In the genomic region with DNA sequence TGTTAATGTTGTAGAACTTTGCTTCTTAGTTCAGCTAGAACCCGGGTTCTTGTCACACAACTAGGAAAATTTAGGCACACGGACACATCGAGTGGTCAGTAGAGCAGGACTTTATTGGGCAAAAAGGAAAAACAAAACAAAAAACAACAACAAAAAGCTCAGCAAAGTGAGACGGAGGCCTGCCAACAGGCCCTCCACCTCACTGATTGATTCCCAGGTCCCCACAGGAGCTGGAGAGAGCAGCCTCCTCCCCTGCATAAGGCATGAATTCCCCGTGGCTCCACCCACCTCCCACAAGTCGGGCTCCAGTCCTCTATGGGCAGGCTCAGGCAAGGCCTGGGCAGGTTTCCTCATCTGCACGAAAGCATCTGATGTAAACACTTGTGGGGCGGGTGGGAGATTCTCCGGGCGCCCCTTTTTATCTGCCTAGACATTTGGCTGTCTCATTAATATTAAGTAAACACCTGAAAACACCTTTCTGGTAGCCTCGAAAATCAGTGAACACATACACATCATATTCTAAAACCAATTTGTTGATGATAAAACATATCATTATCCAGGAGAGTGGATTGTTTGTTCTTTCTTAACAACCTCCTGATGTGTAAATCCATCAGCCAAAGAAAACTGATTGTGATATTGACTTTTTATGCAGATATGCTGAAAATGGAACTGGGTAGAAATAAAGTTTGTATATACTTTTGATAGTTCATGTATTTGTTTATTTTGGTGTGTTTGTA, we compare ENCODE assay signal across 9 cellular contexts.
DNase-seq lines count a peak whose midpoint lies in the region; ATAC-seq and TF ChIP-seq lines count a peak whose summit lies in the region.
"Had no signal": no experiment of that assay in that cellular context is flagged by ENCODE, and none has a peak within 500 bp of the region (broad histone marks: within the 10 kb centered on the region; RNA-seq: fewer than 3 reads in every experiment).

No MANE protein-coding gene starts in this region.

- H3K9me3 ChIP-seq in mucosa of descending colon (no peaks in the 10 kb centered on the region), thyroid gland (no peaks in the 10 kb centered on the region)
- H3K9me3 ChIP-seq in naive thymus-derived CD4-positive, alpha-beta T cell (ENCODE audit: control insufficient read depth in 2 of 3, low read length in 3 of 3), result no peaks in the 10 kb centered on the region

- intact Hi-C loops in mucosa of descending colon (cut with DNase I, micrococcal nuclease) (no loop called here), thyroid gland (cut with DNase I) (no loop called here)
- intact Hi-C loops in naive thymus-derived CD4-positive, alpha-beta T cell (cut with micrococcal nuclease), result no loop called here

- TF ChIP-seq POLR2A in thyroid gland (IDR thresholded peaks at IDR 0.05), result no peak

- H3K36me3 Mint-ChIP-seq in naive thymus-derived CD4-positive, alpha-beta T cell, result no peaks in the 10 kb centered on the region
- no peaks in the 10 kb centered on the region for H3K36me3 Mint-ChIP-seq in activated T-cell treated with anti-CD3 and anti-CD28 coated beads, Interleukin-2, amount 50 U/mL, for 72 hours (ENCODE audit: insufficient read depth in 2 of 2)

- no peaks in the 10 kb centered on the region for H3K9me3 Mint-ChIP-seq in naive thymus-derived CD4-positive, alpha-beta T cell
- H3K9me3 Mint-ChIP-seq in activated T-cell treated with anti-CD3 and anti-CD28 coated beads, Interleukin-2, amount 50 U/mL, for 72 hours, result no peaks in the 10 kb centered on the region

- CTCF ChIA-PET in naive thymus-derived CD4-positive, alpha-beta T cell (lab: Charles Lee), result no interaction called here

- peaks cover 0 to 34% (median 0%) of the 10 kb centered on the region in 5 donors for H3K27me3 Mint-ChIP-seq in naive thymus-derived CD4-positive, alpha-beta T cell
- no peaks in the 10 kb centered on the region for H3K27me3 Mint-ChIP-seq in activated T-cell treated with anti-CD3 and anti-CD28 coated beads, Interleukin-2, amount 50 U/mL, for 72 hours (ENCODE audit: low read depth)

- in situ Hi-C loops in brain microvascular endothelial cell (cut with HindIII; ENCODE audit: low pct_ligation_motif_present, low sequenced_read_pairs), result no loop called here

- POLR2A ChIA-PET in naive thymus-derived CD4-positive, alpha-beta T cell (lab: Charles Lee), result no interaction called here

- no peak for TF ChIP-seq CTCF in brain microvascular endothelial cell (IDR thresholded peaks at IDR 0.05; ENCODE audit: low read depth, low read length, missing control alignments)
- no peak for TF ChIP-seq CTCF in mucosa of descending colon (IDR thresholded peaks at IDR 0.05)
- no peak for TF ChIP-seq CTCF in thyroid gland (IDR thresholded peaks at IDR 0.05)

- H3K27ac ChIP-seq in brain microvascular endothelial cell (peak overlapping the region; percentile 59), thyroid gland (no peak overlapping the region)
- H3K27ac ChIP-seq in naive thymus-derived CD4-positive, alpha-beta T cell (ENCODE audit: low read depth, low read length), result no peak overlapping the region

- H3K4me3 Mint-ChIP-seq in naive thymus-derived CD4-positive, alpha-beta T cell, result no peak overlapping the region
- no peak overlapping the region for H3K4me3 Mint-ChIP-seq in activated T-cell treated with anti-CD3 and anti-CD28 coated beads, Interleukin-2, amount 50 U/mL, for 72 hours

- DNase-seq in Daoy (ENCODE audit: low read depth), result peak; percentile 37
- DNase-seq in NCI-H1105 treated with DMSO at 0.1 percent for 48 hours (lab: John Stamatoyannopoulos, UW), result peak; percentile 92
- DNase-seq in brain microvascular endothelial cell, result no peak
- DNase-seq in mucosa of descending colon, result peak in 1 of 3 donors; percentile 43
- no peak for DNase-seq in DMS153 treated with DMSO at 0.1 percent for 48 hours (lab: John Stamatoyannopoulos, UW; ENCODE audit: unreplicated experiment)
- no peak for DNase-seq in naive thymus-derived CD4-positive, alpha-beta T cell
- DNase-seq in thyroid gland, result no peak
- DNase-seq in activated T-cell treated with anti-CD3 and anti-CD28 coated beads, Interleukin-2, amount 50 U/mL, for 72 hours, result no peak

- H3K27me3 ChIP-seq in brain microvascular endothelial cell (replicated peaks) (no peaks in the 10 kb centered on the region), thyroid gland (no peaks in the 10 kb centered on the region)
- H3K27me3 ChIP-seq in naive thymus-derived CD4-positive, alpha-beta T cell (ENCODE audit: control insufficient read depth in 2 of 2, insufficient read depth in 2 of 2, low read length in 2 of 2), result no peaks in the 10 kb centered on the region

- H3K4me3 ChIP-seq in brain microvascular endothelial cell (ENCODE audit: low read depth, low read length) (no peak overlapping the region), mucosa of descending colon (no peak overlapping the region), thyroid gland (replicated peaks in 1 of 3) (no peak overlapping the region)
- H3K4me3 ChIP-seq in naive thymus-derived CD4-positive, alpha-beta T cell (ENCODE audit: low read length), result no peak overlapping the region

- peak; percentile 30 for ATAC-seq in mucosa of descending colon
- no peak for ATAC-seq in naive thymus-derived CD4-positive, alpha-beta T cell
- no peak for ATAC-seq in activated T-cell treated with anti-CD3 and anti-CD28 coated beads, Interleukin-2, amount 50 U/mL, for 72 hours (replicated peaks in 1 of 2)
- ATAC-seq: activated CD4-positive, CD25-positive, alpha-beta regulatory T cell treated with anti-CD3 and anti-CD28 coated beads, Interleukin-2, amount 50 U/mL, for 24 hours had no signal

- peaks cover 0 to 12% (median 3%) of the 10 kb centered on the region in 7 donors for H3K4me1 Mint-ChIP-seq in naive thymus-derived CD4-positive, alpha-beta T cell
- H3K4me1 Mint-ChIP-seq in activated T-cell treated with anti-CD3 and anti-CD28 coated beads, Interleukin-2, amount 50 U/mL, for 72 hours (ENCODE audit: low read depth), result no peaks in the 10 kb centered on the region

- H3K27ac Mint-ChIP-seq in naive thymus-derived CD4-positive, alpha-beta T cell, result no peak overlapping the region
- H3K27ac Mint-ChIP-seq in activated T-cell treated with anti-CD3 and anti-CD28 coated beads, Interleukin-2, amount 50 U/mL, for 72 hours, result no peak overlapping the region

- H3K4me1 ChIP-seq in mucosa of descending colon (ENCODE audit: low read depth) (no peaks in the 10 kb centered on the region), thyroid gland (no peaks in the 10 kb centered on the region)
- no peaks in the 10 kb centered on the region for H3K4me1 ChIP-seq in naive thymus-derived CD4-positive, alpha-beta T cell (ENCODE audit: control insufficient read depth in 2 of 2, insufficient read depth in 2 of 2, low read length in 2 of 2)

- H3K36me3 ChIP-seq in brain microvascular endothelial cell (replicated peaks) (no peaks in the 10 kb centered on the region), mucosa of descending colon (ENCODE audit: low read depth) (no peaks in the 10 kb centered on the region), thyroid gland (no peaks in the 10 kb centered on the region)
- H3K36me3 ChIP-seq in naive thymus-derived CD4-positive, alpha-beta T cell (ENCODE audit: control insufficient read depth in 2 of 3, insufficient read depth in 3 of 3, low read length in 3 of 3), result no peaks in the 10 kb centered on the region

- 67 to 75% methylated on average over 11 of the region's 11 CpGs for WGBS in thyroid gland, 2 donors

Comparison
In these comparisons a context has a peak if more than half of its experiments do, and no peak if none do; other contexts are left out.
1. DNase-seq: peak in Daoy (single experiment) and NCI-H1105 treated with DMSO at 0.1 percent for 48 hours (single experiment); none in brain microvascular endothelial cell (single experiment), DMS153 treated with DMSO at 0.1 percent for 48 hours (single experiment), naive thymus-derived CD4-positive, alpha-beta T cell (0 of 9), thyroid gland (0 of 2) and activated T-cell treated with anti-CD3 and anti-CD28 coated beads, Interleukin-2, amount 50 U/mL, for 72 hours (0 of 2).